Comparison of ENCODE assay signal across 28 cellular contexts in genomic region chr10:78901694-78902093, GRCh38.
"Had no signal": no experiment of that assay in that cellular context is flagged by ENCODE, and none has a peak within 500 bp of the region (broad histone marks: within the 10 kb centered on the region; RNA-seq: fewer than 3 reads in every experiment).

No MANE protein-coding gene starts in this region.

- H2AFZ ChIP-seq: neural progenitor cell, parathyroid adenoma had no signal

- H3K79me2 ChIP-seq: parathyroid adenoma had no signal

- H3K9ac ChIP-seq: neural progenitor cell, parathyroid adenoma had no signal

- H3K9me3 ChIP-seq: ovary, psoas muscle, suprapubic skin, testis, tibial artery, transverse colon, upper lobe of right lung, vagina had no signal

- H3K27me3 ChIP-seq: neural progenitor cell, ovary, spleen, suprapubic skin, testis, tibial artery, transverse colon, upper lobe of right lung, vagina had no signal

- H3K4me3 ChIP-seq: neural progenitor cell, ovary, psoas muscle, skin epidermis, smooth muscle cell, spleen, suprapubic skin, testis, tibial artery, transverse colon, upper lobe of right lung, vagina had no signal

- H3K4me1 ChIP-seq: parathyroid adenoma, spleen, upper lobe of right lung, vagina had no signal

- H3K4me2 ChIP-seq: neural progenitor cell, smooth muscle cell had no signal

- H3K27ac ChIP-seq: neural progenitor cell, ovary, parathyroid adenoma, psoas muscle, skin epidermis, spleen, suprapubic skin, testis, tibial artery, transverse colon, upper lobe of right lung, vagina had no signal

- DNase-seq: natural killer cell; occipital lobe; posterior cingulate gyrus; psoas muscle; right cardiac atrium; spleen; stimulated activated CD4-positive, alpha-beta T cell treated with anti-CD3 and anti-CD28 coated beads, Interleukin-12 subunit alpha, Interleukin-12 subunit beta, amount 100 ng/mL, for 4 hours; stimulated activated CD4-positive, alpha-beta T cell treated with anti-CD3 and anti-CD28 coated beads, Interleukin-1b, Interleukin-23, amount 100 ng/mL, for 48 hours; stimulated activated CD4-positive, alpha-beta T cell treated with anti-CD3 and anti-CD28 coated beads, Interleukin-4, amount 100 ng/mL, for 1 hour; stimulated activated CD4-positive, alpha-beta T cell treated with anti-CD3 and anti-CD28 coated beads, Interleukin-4, amount 100 ng/mL, for 4 hours; stimulated activated CD8-positive, alpha-beta memory T cell treated with anti-CD3 and anti-CD28 coated beads, Interleukin-4, amount 100 ng/mL, for 48 hours; stimulated activated naive CD4-positive, alpha-beta T cell; stimulated activated naive CD8-positive, alpha-beta T cell treated with anti-CD3 and anti-CD28 coated beads, Interleukin-15, amount 100 ng/mL, for 72 hours; stimulated activated naive CD8-positive, alpha-beta T cell treated with anti-CD3 and anti-CD28 coated beads, Interleukin-15, Interleukin-2, amounts not matched to agents 100 U/mL and 50 U/mL, for 24 hours; substantia nigra; testis; transverse colon; upper lobe of right lung had no signal

- ATAC-seq: natural killer cell; psoas muscle; right cardiac atrium; sciatic nerve; stimulated activated memory B cell treated with anti-CD40 and anti-IgM and Interleukin-4, amounts not matched to agents 10 μg/mL and 1 μg/mL and 100 μg/mL, for 72 hours; stimulated activated naive CD8-positive, alpha-beta T cell treated with anti-CD3 and anti-CD28 coated beads, Interleukin-15, amount 100 ng/mL, for 72 hours; stimulated activated naive CD8-positive, alpha-beta T cell treated with anti-CD3 and anti-CD28 coated beads, Interleukin-15, Interleukin-2, amounts not matched to agents 100 U/mL and 50 U/mL, for 24 hours; upper lobe of right lung had no signal

- H3K36me3 ChIP-seq: neural progenitor cell, ovary, spleen, suprapubic skin, tibial artery, transverse colon, upper lobe of right lung, vagina had no signal
